In the genomic region with DNA sequence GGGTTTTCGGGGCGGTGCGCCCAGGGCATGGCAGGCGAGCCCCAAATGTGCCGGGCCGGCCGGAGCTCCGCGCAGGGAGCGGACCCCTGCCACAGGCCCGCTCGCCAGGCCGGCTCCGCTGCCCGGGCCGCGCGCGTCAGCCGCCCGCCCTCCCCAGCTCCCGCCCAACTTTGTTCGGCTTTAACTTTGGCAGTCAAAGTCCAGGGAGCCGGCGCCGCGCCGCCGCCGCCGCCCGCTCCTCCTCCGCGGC, we compare ENCODE assay signal across 1 cellular context.
TF ChIP-seq lines count a peak whose summit lies in the region.

No MANE protein-coding gene starts in this region.

TF ChIP-seq in K562, 482 proteins besides CTCF, POLR2A, EP300 and RAD21 (continued from another document):
- TF ChIP-seq, protein P1, sequence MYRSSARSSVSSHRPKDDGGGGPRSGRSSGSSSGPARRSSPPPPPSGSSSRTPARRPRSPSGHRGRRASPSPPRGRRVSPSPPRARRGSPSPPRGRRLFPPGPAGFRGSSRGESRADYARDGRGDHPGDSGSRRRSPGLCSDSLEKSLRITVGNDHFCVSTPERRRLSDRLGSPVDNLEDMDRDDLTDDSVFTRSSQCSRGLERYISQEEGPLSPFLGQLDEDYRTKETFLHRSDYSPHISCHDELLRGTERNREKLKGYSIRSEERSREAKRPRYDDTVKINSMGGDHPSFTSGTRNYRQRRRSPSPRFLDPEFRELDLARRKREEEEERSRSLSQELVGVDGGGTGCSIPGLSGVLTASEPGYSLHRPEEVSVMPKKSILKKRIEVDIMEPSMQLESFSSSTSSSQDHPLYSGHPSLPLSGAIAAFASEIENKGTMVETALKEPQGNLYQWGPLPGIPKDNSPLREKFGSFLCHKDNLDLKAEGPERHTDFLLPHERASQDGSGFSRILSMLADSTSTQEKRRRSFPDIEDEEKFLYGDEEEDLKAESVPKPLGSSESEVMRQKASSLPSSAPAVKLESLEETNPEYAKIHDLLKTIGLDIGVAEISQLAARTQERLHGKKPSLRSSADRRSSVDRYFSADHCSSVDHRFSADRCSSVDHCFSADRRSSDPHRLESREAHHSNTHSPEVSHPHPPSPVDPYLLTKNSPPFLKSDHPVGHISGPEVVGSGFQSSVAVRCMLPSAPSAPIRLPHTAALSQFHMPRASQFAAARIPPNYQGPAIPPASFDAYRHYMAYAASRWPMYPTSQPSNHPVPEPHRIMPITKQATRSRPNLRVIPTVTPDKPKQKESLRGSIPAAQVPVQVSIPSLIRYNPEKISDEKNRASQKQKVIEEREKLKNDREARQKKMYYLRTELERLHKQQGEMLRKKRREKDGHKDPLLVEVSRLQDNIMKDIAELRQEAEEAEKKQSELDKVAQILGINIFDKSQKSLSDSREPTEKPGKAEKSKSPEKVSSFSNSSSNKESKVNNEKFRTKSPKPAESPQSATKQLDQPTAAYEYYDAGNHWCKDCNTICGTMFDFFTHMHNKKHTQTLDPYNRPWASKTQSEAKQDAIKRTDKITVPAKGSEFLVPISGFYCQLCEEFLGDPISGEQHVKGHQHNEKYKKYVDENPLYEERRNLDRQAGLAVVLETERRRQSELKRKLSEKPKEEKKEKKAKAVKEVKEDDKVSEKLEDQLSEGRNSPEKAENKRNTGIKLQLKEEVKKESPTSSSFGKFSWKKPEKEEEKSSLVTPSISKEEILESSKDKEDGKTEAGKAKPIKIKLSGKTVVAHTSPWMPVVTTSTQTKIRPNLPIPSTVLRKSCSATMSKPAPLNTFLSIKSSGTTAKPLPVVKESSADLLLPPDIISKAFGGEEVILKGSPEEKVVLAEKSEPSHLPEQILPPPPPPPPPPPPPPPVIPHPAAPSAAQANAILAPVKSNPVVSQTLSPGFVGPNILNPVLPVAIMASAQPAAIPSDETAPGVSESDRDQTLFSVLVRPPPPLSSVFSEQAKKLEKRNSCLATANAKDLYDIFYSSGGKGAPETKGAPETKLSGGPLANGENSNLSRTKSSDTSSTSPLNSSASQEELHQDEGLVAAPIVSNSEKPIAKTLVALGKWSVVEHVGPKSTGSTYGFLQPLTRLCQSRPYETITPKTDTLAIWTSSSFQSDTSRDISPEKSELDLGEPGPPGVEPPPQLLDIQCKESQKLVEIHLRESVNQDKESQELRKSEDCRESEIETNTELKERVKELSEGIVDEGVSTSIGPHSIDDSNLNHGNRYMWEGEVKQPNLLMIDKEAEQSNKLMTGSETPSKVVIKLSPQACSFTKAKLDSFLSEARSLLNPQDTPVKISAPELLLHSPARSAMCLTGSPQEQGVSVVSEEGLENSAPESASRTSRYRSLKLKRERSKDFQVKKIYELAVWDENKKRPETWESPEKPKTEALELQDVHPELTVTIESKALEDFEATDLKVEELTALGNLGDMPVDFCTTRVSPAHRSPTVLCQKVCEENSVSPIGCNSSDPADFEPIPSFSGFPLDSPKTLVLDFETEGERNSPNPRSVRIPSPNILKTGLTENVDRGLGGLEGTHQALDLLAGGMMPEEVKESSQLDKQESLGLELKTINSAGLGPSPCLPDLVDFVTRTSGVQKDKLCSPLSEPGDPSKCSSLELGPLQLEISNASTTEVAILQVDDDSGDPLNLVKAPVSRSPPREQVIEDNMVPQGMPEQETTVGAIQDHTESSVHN (IDR thresholded peaks at IDR 0.05; ENCODE audit: borderline replicate concordance in 1 of 2, low read depth in 1 of 2), result no peak
- TF ChIP-seq, protein P2, sequence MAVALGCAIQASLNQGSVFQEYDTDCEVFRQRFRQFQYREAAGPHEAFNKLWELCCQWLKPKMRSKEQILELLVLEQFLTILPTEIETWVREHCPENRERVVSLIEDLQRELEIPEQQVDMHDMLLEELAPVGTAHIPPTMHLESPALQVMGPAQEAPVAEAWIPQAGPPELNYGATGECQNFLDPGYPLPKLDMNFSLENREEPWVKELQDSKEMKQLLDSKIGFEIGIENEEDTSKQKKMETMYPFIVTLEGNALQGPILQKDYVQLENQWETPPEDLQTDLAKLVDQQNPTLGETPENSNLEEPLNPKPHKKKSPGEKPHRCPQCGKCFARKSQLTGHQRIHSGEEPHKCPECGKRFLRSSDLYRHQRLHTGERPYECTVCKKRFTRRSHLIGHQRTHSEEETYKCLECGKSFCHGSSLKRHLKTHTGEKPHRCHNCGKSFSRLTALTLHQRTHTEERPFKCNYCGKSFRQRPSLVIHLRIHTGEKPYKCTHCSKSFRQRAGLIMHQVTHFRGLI (CRISPR knock-in tag; IDR thresholded peaks at IDR 0.05), result no peak
- no peak for TF ChIP-seq ARNT (IDR thresholded peaks at IDR 0.05)
- TF ChIP-seq SMARCE1 (IDR thresholded peaks at IDR 0.05), result no peak
- TF ChIP-seq, protein P3, sequence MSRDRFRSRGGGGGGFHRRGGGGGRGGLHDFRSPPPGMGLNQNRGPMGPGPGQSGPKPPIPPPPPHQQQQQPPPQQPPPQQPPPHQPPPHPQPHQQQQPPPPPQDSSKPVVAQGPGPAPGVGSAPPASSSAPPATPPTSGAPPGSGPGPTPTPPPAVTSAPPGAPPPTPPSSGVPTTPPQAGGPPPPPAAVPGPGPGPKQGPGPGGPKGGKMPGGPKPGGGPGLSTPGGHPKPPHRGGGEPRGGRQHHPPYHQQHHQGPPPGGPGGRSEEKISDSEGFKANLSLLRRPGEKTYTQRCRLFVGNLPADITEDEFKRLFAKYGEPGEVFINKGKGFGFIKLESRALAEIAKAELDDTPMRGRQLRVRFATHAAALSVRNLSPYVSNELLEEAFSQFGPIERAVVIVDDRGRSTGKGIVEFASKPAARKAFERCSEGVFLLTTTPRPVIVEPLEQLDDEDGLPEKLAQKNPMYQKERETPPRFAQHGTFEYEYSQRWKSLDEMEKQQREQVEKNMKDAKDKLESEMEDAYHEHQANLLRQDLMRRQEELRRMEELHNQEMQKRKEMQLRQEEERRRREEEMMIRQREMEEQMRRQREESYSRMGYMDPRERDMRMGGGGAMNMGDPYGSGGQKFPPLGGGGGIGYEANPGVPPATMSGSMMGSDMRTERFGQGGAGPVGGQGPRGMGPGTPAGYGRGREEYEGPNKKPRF (IDR thresholded peaks at IDR 0.05; ENCODE audit: low read depth, low read length), result no peak
- no peak for TF ChIP-seq ARID2 (IDR thresholded peaks at IDR 0.05)
- TF ChIP-seq, protein P4, sequence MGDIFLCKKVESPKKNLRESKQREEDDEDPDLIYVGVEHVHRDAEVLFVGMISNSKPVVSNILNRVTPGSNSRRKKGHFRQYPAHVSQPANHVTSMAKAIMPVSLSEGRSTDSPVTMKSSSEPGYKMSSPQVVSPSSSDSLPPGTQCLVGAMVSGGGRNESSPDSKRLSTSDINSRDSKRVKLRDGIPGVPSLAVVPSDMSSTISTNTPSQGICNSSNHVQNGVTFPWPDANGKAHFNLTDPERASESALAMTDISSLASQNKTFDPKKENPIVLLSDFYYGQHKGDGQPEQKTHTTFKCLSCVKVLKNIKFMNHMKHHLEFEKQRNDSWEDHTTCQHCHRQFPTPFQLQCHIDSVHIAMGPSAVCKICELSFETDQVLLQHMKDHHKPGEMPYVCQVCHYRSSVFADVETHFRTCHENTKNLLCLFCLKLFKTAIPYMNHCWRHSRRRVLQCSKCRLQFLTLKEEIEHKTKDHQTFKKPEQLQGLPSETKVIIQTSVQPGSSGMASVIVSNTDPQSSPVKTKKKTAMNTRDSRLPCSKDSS (IDR thresholded peaks at IDR 0.05; ENCODE audit: low read depth, partially characterized antibody), result no peak
- TF ChIP-seq ZNF695 (CRISPR knock-in tag; IDR thresholded peaks at IDR 0.05), result no peak
